Comparison of ENCODE assay signal across 15 cellular contexts in the genomic region with DNA sequence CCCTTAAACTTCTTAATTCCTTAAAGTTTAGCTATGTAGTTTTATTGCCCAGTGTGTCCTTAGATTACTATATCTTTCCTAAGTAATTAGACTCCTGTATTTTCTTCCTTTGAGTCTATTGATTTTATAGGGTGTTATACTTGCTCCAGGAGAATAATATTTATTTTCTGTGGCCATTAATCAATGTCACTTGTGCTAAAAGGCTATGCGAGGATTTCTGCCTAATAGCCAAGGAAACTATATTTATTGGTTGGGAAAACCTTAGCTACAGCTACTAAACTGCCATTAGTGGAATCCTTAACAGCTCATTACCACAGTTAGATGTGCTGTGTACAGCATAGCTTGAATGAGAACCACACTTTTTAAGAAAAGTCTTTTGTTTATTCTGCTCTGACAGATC.
DNase-seq lines count a peak whose midpoint lies in the region; TF ChIP-seq lines count a peak whose summit lies in the region.
"Had no signal": no experiment of that assay in that cellular context is flagged by ENCODE, and none has a peak within 500 bp of the region (broad histone marks: within the 10 kb centered on the region; RNA-seq: fewer than 3 reads in every experiment).

No MANE protein-coding gene starts in this region.

- H3K9me3 ChIP-seq in BE2C = no peaks in the 10 kb centered on the region
- H3K9me3 ChIP-seq: BLaER1 had no signal

- H3K36me3 ChIP-seq in BE2C = no peaks in the 10 kb centered on the region
- H3K36me3 ChIP-seq: BLaER1 had no signal

- H3K27me3 ChIP-seq in BE2C = no peaks in the 10 kb centered on the region
- H3K27me3 ChIP-seq: BLaER1 had no signal

- POLR2A ChIA-PET in HEK293T (lab: Yijun Ruan, JAX) = no interaction called here

- DNase-seq in NCI-H748 (lab: John Stamatoyannopoulos, UW; ENCODE audit: unreplicated experiment) (peak; percentile 12), NCI-H748 treated with DMSO at 0.1 percent for 48 hours (lab: John Stamatoyannopoulos, UW) (no peak), HEK293T (ENCODE audit: extremely low spot score) (no peak), NCI-H2227 treated with DMSO at 0.1 percent for 48 hours (lab: John Stamatoyannopoulos, UW) (peak; percentile 33), midbrain (lab: John Stamatoyannopoulos, UW) (peak; percentile 6), BE2C (no peak), glomerular visceral epithelial cell (ENCODE audit: extremely low spot score) (no peak)
- DNase-seq: AML-193; CD4-positive, alpha-beta memory T cell; DMS153; DMS79; GDM1; H9; KBM-7 had no signal

- no peak overlapping the region for H3K4me3 ChIP-seq in BE2C (ENCODE audit: low read depth, low read length)
- H3K4me3 ChIP-seq: BLaER1 had no signal

- no peak for TF ChIP-seq CTCF in BE2C (IDR thresholded peaks at IDR 0.05; ENCODE audit: low read depth, low read length)

- CTCF ChIA-PET in HEK293T (lab: Yijun Ruan, JAX) = no interaction called here

- no peaks in the 10 kb centered on the region; the same call in 1 of the 2 replicates for H3K4me1 ChIP-seq in BE2C
- H3K4me1 ChIP-seq: BLaER1 had no signal

TF ChIP-seq in HEK293T, 16 proteins besides CTCF, POLR2A, EP300 and RAD21:
- no peak for TF ChIP-seq SP1 (IDR thresholded peaks at IDR 0.05)
- TF ChIP-seq, protein P1, sequence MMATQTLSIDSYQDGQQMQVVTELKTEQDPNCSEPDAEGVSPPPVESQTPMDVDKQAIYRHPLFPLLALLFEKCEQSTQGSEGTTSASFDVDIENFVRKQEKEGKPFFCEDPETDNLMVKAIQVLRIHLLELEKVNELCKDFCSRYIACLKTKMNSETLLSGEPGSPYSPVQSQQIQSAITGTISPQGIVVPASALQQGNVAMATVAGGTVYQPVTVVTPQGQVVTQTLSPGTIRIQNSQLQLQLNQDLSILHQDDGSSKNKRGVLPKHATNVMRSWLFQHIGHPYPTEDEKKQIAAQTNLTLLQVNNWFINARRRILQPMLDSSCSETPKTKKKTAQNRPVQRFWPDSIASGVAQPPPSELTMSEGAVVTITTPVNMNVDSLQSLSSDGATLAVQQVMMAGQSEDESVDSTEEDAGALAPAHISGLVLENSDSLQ (IDR thresholded peaks at IDR 0.05) = peak; percentile 77

Comparison
In these comparisons a context has a peak if more than half of its experiments do, and no peak if none do; other contexts are left out.
1. DNase-seq: peak in NCI-H748 (single experiment), NCI-H2227 treated with DMSO at 0.1 percent for 48 hours (single experiment) and midbrain (single experiment); none in NCI-H748 treated with DMSO at 0.1 percent for 48 hours (single experiment), HEK293T (single experiment), BE2C (single experiment) and glomerular visceral epithelial cell (single experiment).